ENCODE assay signal across 15 cellular contexts in genomic region chr1:39849203-39849602, GRCh38.
A peak's percentile ranks its signal among the peaks of the same experiment; 100 is the strongest.
DNase-seq lines count a peak whose midpoint lies in the region; ATAC-seq lines count a peak whose summit lies in the region.
"Had no signal": no experiment of that assay in that cellular context is flagged by ENCODE, and none has a peak within 500 bp of the region (broad histone marks: within the 10 kb centered on the region; RNA-seq: fewer than 3 reads in every experiment).

No MANE protein-coding gene starts in this region.

- no peaks in the 10 kb centered on the region for H3K9me3 Mint-ChIP-seq in activated naive CD8-positive, alpha-beta T cell (ENCODE audit: low read depth)
- no peaks in the 10 kb centered on the region for H3K9me3 Mint-ChIP-seq in activated naive CD8-positive, alpha-beta T cell treated with anti-CD3 and anti-CD28 coated beads, Interleukin-2, amount 50 U/mL, for 24 hours
- H3K9me3 Mint-ChIP-seq: IgD-negative memory B cell had no signal

- peaks cover 32% of the 10 kb centered on the region for H3K4me1 Mint-ChIP-seq in activated naive CD8-positive, alpha-beta T cell (ENCODE audit: low read depth)
- H3K4me1 Mint-ChIP-seq in activated naive CD8-positive, alpha-beta T cell treated with anti-CD3 and anti-CD28 coated beads, Interleukin-2, amount 50 U/mL, for 24 hours = peaks cover 28% of the 10 kb centered on the region

- H3K27me3 Mint-ChIP-seq in activated naive CD8-positive, alpha-beta T cell = no peaks in the 10 kb centered on the region
- no peaks in the 10 kb centered on the region for H3K27me3 Mint-ChIP-seq in activated naive CD8-positive, alpha-beta T cell treated with anti-CD3 and anti-CD28 coated beads, Interleukin-2, amount 50 U/mL, for 24 hours
- H3K27me3 Mint-ChIP-seq: IgD-negative memory B cell had no signal

- peaks cover 7% of the 10 kb centered on the region for H3K36me3 Mint-ChIP-seq in activated naive CD8-positive, alpha-beta T cell
- peaks cover 48% of the 10 kb centered on the region for H3K36me3 Mint-ChIP-seq in activated naive CD8-positive, alpha-beta T cell treated with anti-CD3 and anti-CD28 coated beads, Interleukin-2, amount 50 U/mL, for 24 hours (ENCODE audit: low read depth)

- no peak for DNase-seq in activated naive CD8-positive, alpha-beta T cell treated with anti-CD3 and anti-CD28 coated beads, Interleukin-2, amount 50 U/mL, for 24 hours
- DNase-seq in SHP77 treated with DMSO at 0.1 percent for 48 hours (lab: John Stamatoyannopoulos, UW) = peak; percentile 13
- peak; percentile 37 for DNase-seq in kidney glomerular epithelial cell (lab: John Stamatoyannopoulos, UW)
- DNase-seq in Ammon's horn (ENCODE audit: low spot score) = no peak
- DNase-seq in NCI-H1105 treated with DMSO at 0.1 percent for 48 hours (lab: John Stamatoyannopoulos, UW) = no peak
- DNase-seq: C1 segment of cervical spinal cord, EL, NCI-H1105, NCI-H2081, NCI-H526 treated with DMSO at 0.1 percent for 48 hours, OCI-M1, RPMI8226 had no signal

- peak overlapping the region; percentile 28 for H3K27ac Mint-ChIP-seq in activated naive CD8-positive, alpha-beta T cell
- H3K27ac Mint-ChIP-seq in activated naive CD8-positive, alpha-beta T cell treated with anti-CD3 and anti-CD28 coated beads, Interleukin-2, amount 50 U/mL, for 24 hours = no peak overlapping the region
- H3K27ac Mint-ChIP-seq: IgD-negative memory B cell had no signal

- ATAC-seq in activated naive CD8-positive, alpha-beta T cell treated with anti-CD3 and anti-CD28 coated beads, Interleukin-2, amount 50 U/mL, for 24 hours = no peak
- no peak for ATAC-seq in HG03045 (IDR thresholded peaks at IDR 0.05; ENCODE audit: unreplicated experiment)

- H3K4me3 Mint-ChIP-seq in activated naive CD8-positive, alpha-beta T cell = no peak overlapping the region
- no peak overlapping the region for H3K4me3 Mint-ChIP-seq in activated naive CD8-positive, alpha-beta T cell treated with anti-CD3 and anti-CD28 coated beads, Interleukin-2, amount 50 U/mL, for 24 hours
- H3K4me3 Mint-ChIP-seq: IgD-negative memory B cell had no signal

Comparison
In these comparisons a context has a peak if more than half of its experiments do, and no peak if none do; other contexts are left out.
1. DNase-seq: peak in SHP77 treated with DMSO at 0.1 percent for 48 hours (single experiment) and kidney glomerular epithelial cell (single experiment); none in activated naive CD8-positive, alpha-beta T cell treated with anti-CD3 and anti-CD28 coated beads, Interleukin-2, amount 50 U/mL, for 24 hours (single experiment), Ammon's horn (single experiment) and NCI-H1105 treated with DMSO at 0.1 percent for 48 hours (single experiment).